ENCODE assay signal across 7 cellular contexts in the genomic region with DNA sequence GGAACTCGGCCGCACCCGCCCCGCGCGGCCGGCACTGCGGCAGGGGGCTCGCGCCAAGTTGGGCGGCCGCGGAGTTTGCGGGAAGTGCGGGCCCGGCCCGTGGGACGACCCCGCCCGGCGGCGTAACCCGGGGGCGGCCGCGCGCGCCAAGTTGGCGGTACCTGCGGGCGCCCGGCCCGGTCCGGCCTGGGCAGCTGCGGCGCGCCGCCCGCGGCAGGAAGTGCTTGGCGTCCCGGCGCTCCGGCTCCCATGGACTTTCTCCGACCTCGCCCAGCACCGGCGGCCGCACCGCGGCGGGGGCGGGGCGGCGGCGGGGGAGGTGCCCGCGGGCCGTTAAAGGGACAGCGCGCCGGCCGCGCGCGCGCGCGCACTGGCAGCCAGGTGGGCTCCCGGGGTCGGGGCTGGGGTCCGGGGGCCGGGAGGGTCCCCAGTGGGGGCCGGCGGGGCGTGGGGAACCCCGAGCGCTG. TPM values are rescaled to one million over a fixed set of nuclear protein-coding genes. Genes with fewer than 3 reads are reported as not detected.
DNase-seq lines count a peak whose midpoint lies in the region; ATAC-seq and TF ChIP-seq lines count a peak whose summit lies in the region.

A gene with protein sequence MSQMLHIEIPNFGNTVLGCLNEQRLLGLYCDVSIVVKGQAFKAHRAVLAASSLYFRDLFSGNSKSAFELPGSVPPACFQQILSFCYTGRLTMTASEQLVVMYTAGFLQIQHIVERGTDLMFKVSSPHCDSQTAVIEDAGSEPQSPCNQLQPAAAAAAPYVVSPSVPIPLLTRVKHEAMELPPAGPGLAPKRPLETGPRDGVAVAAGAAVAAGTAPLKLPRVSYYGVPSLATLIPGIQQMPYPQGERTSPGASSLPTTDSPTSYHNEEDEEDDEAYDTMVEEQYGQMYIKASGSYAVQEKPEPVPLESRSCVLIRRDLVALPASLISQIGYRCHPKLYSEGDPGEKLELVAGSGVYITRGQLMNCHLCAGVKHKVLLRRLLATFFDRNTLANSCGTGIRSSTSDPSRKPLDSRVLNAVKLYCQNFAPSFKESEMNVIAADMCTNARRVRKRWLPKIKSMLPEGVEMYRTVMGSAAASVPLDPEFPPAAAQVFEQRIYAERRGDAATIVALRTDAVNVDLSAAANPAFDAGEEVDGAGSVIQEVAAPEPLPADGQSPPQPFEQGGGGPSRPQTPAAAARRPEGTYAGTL (minus strand): TSS at position 262 of the 467 bp plus-strand sequence. CDS start 44,768 bp downstream, outside the sequence.

- intact Hi-C loops in left cardiac atrium (cut with DNase I), result no loop called here
- intact Hi-C loops in posterior vena cava (cut with DNase I), result no loop called here

- peak within 1 kb of the TSS; percentile 58 for H3K4me3 ChIP-seq in GM06990 (replicated peaks; ENCODE audit: low read depth, low read length)

- no peak for TF ChIP-seq CTCF in GM06990 (IDR thresholded peaks at IDR 0.05; ENCODE audit: insufficient read depth, low read length, poor library complexity, severe bottlenecking)

- no peaks in the 10 kb centered on the region for H3K27me3 ChIP-seq in GM06990 (replicated peaks; ENCODE audit: control insufficient read depth, insufficient read depth, low read length)

- WGBS in adipose tissue, 3 donors, result 0 to 1% (median 1%) methylated on average over 19 to 72 of the region's 78 CpGs

- H3K27ac ChIP-seq in adipose tissue (ENCODE audit: low read depth, low read length), result peak within 1 kb of the TSS; percentile 60

- DNase-seq in GM06990 (ENCODE audit: extremely low read depth, insufficient read length) (no peak), NCI-H226 (peak; percentile 48), left cardiac atrium (peak; percentile 79), posterior vena cava (ENCODE audit: low spot score) (peak; percentile 89), NCI-H1694 (lab: John Stamatoyannopoulos, UW) (no peak), T1000 (lab: John Stamatoyannopoulos, UW) (no peak)

- no peaks in the 10 kb centered on the region; the same call in 1 of the 2 replicates for H3K36me3 ChIP-seq in GM06990 (ENCODE audit: control insufficient read depth, insufficient read depth, low read length)

- peak; percentile 33 to 56 for ATAC-seq in left cardiac atrium

RNA-seq across cellular contexts. Expression of the gene that starts here (rescaled TPM):
- 10 to 100 TPM in 1 of 3 donors, 1 to 10 TPM in 2; 5.3 to 15.5 (median 9.1) TPM for polyA plus RNA-seq in adipose tissue
- total RNA-seq in left cardiac atrium (10 to 100 TPM; 28.6 to 38.5 TPM), posterior vena cava (10 to 100 TPM; 73.5 to 77.7 TPM)

Comparison
In these comparisons a context has a peak if more than half of its experiments do, and no peak if none do; other contexts are left out.
1. DNase-seq: peak in NCI-H226 (single experiment), left cardiac atrium (single experiment) and posterior vena cava (single experiment); none in GM06990 (single experiment), NCI-H1694 (single experiment) and T1000 (single experiment).